ENCODE assay signal across 25 cellular contexts in genomic region chr2:202043473-202043872, GRCh38. TPM values are rescaled to one million over a fixed set of nuclear protein-coding genes. Genes with fewer than 3 reads are reported as not detected.
"Had no signal": no experiment of that assay in that cellular context is flagged by ENCODE, and none has a peak within 500 bp of the region (broad histone marks: within the 10 kb centered on the region; RNA-seq: fewer than 3 reads in every experiment).

No MANE protein-coding gene starts in this region.

- H3K4me1 ChIP-seq: pancreas, right lobe of liver had no signal

- DNase-seq: activated CD4-positive, alpha-beta T cell treated with anti-CD3 and anti-CD28 coated beads, Interleukin-2, amount 50 U/mL, for 1 hour; activated CD4-positive, CD25-positive, alpha-beta regulatory T cell treated with anti-CD3 and anti-CD28 coated beads, Interleukin-2, amount 50 U/mL, for 72 hours; activated CD8-positive, alpha-beta memory T cell treated with anti-CD3 and anti-CD28 coated beads for 24 hours; activated CD8-positive, alpha-beta memory T cell treated with anti-CD3 and anti-CD28 coated beads, Interleukin-2, amount 50 U/mL, for 48 hours; activated effector memory CD4-positive, alpha-beta T cell treated with Interleukin-2 at 50 U/mL for 16 hours; activated naive CD4-positive, alpha-beta T cell treated with anti-CD3 and anti-CD28 coated beads, Interleukin-2, amount 10 ng/mL, durations not matched to agents 7 days and 5 days; activated naive CD8-positive, alpha-beta T cell treated with anti-CD3 and anti-CD28 coated beads, Interleukin-2, amount 50 U/mL, for 24 hours; activated T-cell treated with anti-CD3 and anti-CD28 coated beads, Interleukin-2, amount 50 U/mL, for 48 hours; aorta; cortex of kidney; left cardiac atrium; natural killer cell; pancreas; right lobe of liver; small intestine; stimulated activated CD4-positive, alpha-beta T cell treated with anti-CD3 and anti-CD28 coated beads, Interleukin-4, amount 100 ng/mL, for 24 hours; stomach; upper lobe of left lung had no signal

- ATAC-seq: activated naive CD8-positive, alpha-beta T cell treated with anti-CD3 and anti-CD28 coated beads, Interleukin-2, amount 50 U/mL, for 24 hours; left cardiac atrium; natural killer cell; pancreas; right lobe of liver; stimulated activated effector memory CD8-positive, alpha-beta T cell treated with anti-CD3 and anti-CD28 coated beads, Interleukin-12 subunit alpha, Interleukin-12 subunit beta, amount 100 ng/mL, for 72 hours had no signal

- H3K4me3 ChIP-seq: esophagus muscularis mucosa, pancreas, right lobe of liver, stomach, upper lobe of left lung had no signal

- H3K36me3 ChIP-seq: esophagus muscularis mucosa, neutrophil, pancreas, right lobe of liver, stomach, upper lobe of left lung had no signal

- H3K27me3 ChIP-seq: esophagus muscularis mucosa, pancreas, right lobe of liver, upper lobe of left lung had no signal

- FAIRE-seq: endometrium, pancreas, small intestine had no signal

- H3K27ac ChIP-seq: esophagus muscularis mucosa, neutrophil, pancreas, right lobe of liver, stomach, upper lobe of left lung, VCaP had no signal

- H3K9me3 ChIP-seq: esophagus muscularis mucosa, neutrophil, pancreas, right lobe of liver, stomach, upper lobe of left lung had no signal

RNA-seq across cellular contexts. Expression of gene KIAA2012, which starts 29.6 kb away (rescaled TPM):
- total RNA-seq: aorta, glomerular endothelial cell, left cardiac atrium, lower leg skin, natural killer cell, pancreas had no signal
